20 cellular contexts compared by ENCODE assay signal in genomic region chr4:7841071-7841470, GRCh38.
DNase-seq lines count a peak whose midpoint lies in the region; ATAC-seq, FAIRE-seq and TF ChIP-seq lines count a peak whose summit lies in the region.
"Had no signal": no experiment of that assay in that cellular context is flagged by ENCODE, and none has a peak within 500 bp of the region (broad histone marks: within the 10 kb centered on the region; RNA-seq: fewer than 3 reads in every experiment).

No MANE protein-coding gene starts in this region.

- H3K27ac Mint-ChIP-seq in activated naive CD8-positive, alpha-beta T cell treated with anti-CD3 and anti-CD28 coated beads, Interleukin-2, amount 50 U/mL, for 24 hours = no peak overlapping the region

- TF ChIP-seq POLR2A in A549 (IDR thresholded peaks at IDR 0.05; ENCODE audit: low read length) (no peak), esophagus muscularis mucosa (IDR thresholded peaks at IDR 0.05; ENCODE audit: low read depth) (no peak)

- H3K23ac ChIP-seq in neuronal stem cell (ENCODE audit: low read depth, low read length, poor library complexity) = no peak overlapping the region

- 91% methylated on average over 5 of the region's 6 CpGs for WGBS in A549 (ENCODE audit: missing lambda C conversion rate)
- 94% methylated on average over 5 of the region's 6 CpGs for WGBS in esophagus muscularis mucosa
- WGBS in neuronal stem cell (ENCODE audit: extremely low coverage in 2 of 2, insufficient read length in 2 of 2, insufficient replicate concordance in 1 of 2), 2 donors = no CpG with 5 or more reads among the region's 6 CpGs

- H3F3A ChIP-seq in PC-9 (ENCODE audit: insufficient read depth, low read depth) = peaks cover 44% of the 10 kb centered on the region

- no peak overlapping the region for H2BK120ac ChIP-seq in neuronal stem cell (ENCODE audit: low read depth, low read length)

- no TSS peak for BruUV-seq in PC-9 (replicated peaks; lab: Mats Ljungman, UMichigan)

- POLR2A ChIA-PET in A549 (lab: Yijun Ruan, JAX) = no interaction called here
- POLR2A ChIA-PET in PC-9 (lab: Charles Lee; ENCODE audit: unreplicated experiment) = no interaction called here

- H3K9me3 Mint-ChIP-seq in activated naive CD8-positive, alpha-beta T cell treated with anti-CD3 and anti-CD28 coated beads, Interleukin-2, amount 50 U/mL, for 24 hours = no peaks in the 10 kb centered on the region

- H4K20me1 ChIP-seq in PC-9 (ENCODE audit: insufficient read depth) = no peaks in the 10 kb centered on the region

- no peak overlapping the region for H2BK15ac ChIP-seq in neuronal stem cell (ENCODE audit: low read length)

- H2BK5ac ChIP-seq in neuronal stem cell (ENCODE audit: low read length) = no peak overlapping the region

- ATAC-seq in A549 (no peak), HG03108 (IDR thresholded peaks at IDR 0.05; ENCODE audit: unreplicated experiment) (no peak)
- ATAC-seq in activated naive CD8-positive, alpha-beta T cell treated with anti-CD3 and anti-CD28 coated beads, Interleukin-2, amount 50 U/mL, for 24 hours = no peak

- no peak overlapping the region for H3K14ac ChIP-seq in neuronal stem cell (ENCODE audit: low read length)

- no peak overlapping the region for H3K4ac ChIP-seq in neuronal stem cell (ENCODE audit: low read length)

- H3K36me3 Mint-ChIP-seq in activated naive CD8-positive, alpha-beta T cell treated with anti-CD3 and anti-CD28 coated beads, Interleukin-2, amount 50 U/mL, for 24 hours (ENCODE audit: low read depth) = peaks cover 3% of the 10 kb centered on the region

- no peak for TF ChIP-seq RAD21 in A549 (conservative IDR thresholded peaks at IDR 0.05 in 1 of 2, IDR thresholded peaks at IDR 0.05 in 1 of 2)

- H3K4me1 ChIP-seq in A549 (peaks cover 78% of the 10 kb centered on the region), PC-9 (replicated peaks; ENCODE audit: insufficient read depth) (peaks cover 46% of the 10 kb centered on the region), esophagus muscularis mucosa (peaks cover 15 to 57% (median 54%) of the 10 kb centered on the region in 4 donors), neuronal stem cell (ENCODE audit: control insufficient read depth in 2 of 2, insufficient read depth in 1 of 2, low read depth in 1 of 2, low read length in 2 of 2) (peaks cover 0 to 4% of the 10 kb centered on the region in 2 donors)

- H3K9me2 ChIP-seq in PC-9 (ENCODE audit: insufficient read depth) = no peaks in the 10 kb centered on the region

- no peak overlapping the region for H3K4me3 Mint-ChIP-seq in activated naive CD8-positive, alpha-beta T cell treated with anti-CD3 and anti-CD28 coated beads, Interleukin-2, amount 50 U/mL, for 24 hours

- H3K4me3 ChIP-seq in A549 (no peak overlapping the region), PC-9 (no peak overlapping the region), esophagus muscularis mucosa (no peak overlapping the region), neuronal stem cell (ENCODE audit: low read length in 2 of 2) (no peak overlapping the region)
- H3K4me3 ChIP-seq: skin epidermis had no signal

- no peak overlapping the region for H3K9ac ChIP-seq in neuronal stem cell (ENCODE audit: low read depth, low read length, poor library complexity)

- H3K27me3 Mint-ChIP-seq in activated naive CD8-positive, alpha-beta T cell treated with anti-CD3 and anti-CD28 coated beads, Interleukin-2, amount 50 U/mL, for 24 hours = no peaks in the 10 kb centered on the region

- TF ChIP-seq EP300 in A549 (IDR thresholded peaks at IDR 0.05) = no peak
- TF ChIP-seq EP300 in esophagus muscularis mucosa (IDR thresholded peaks at IDR 0.05) = no peak

- intact Hi-C loops in PC-9 (cut with micrococcal nuclease; ENCODE audit: unreplicated experiment) (no loop called here), esophagus muscularis mucosa (cut with DNase I) (no loop called here)

- H3K36me3 ChIP-seq in PC-9 (ENCODE audit: low read depth) (peaks cover 6% of the 10 kb centered on the region; the same call in 1 of the 2 replicates), esophagus muscularis mucosa (peaks cover 0 to 31% (median 10%) of the 10 kb centered on the region in 4 donors), neuronal stem cell (replicated peaks in 1 of 2; ENCODE audit: control insufficient read depth in 2 of 2, insufficient read depth in 2 of 2, low read length in 2 of 2) (peaks cover 2 to 11% of the 10 kb centered on the region in 2 donors)

- H2AK5ac ChIP-seq in neuronal stem cell (ENCODE audit: low read depth, low read length) = peak overlapping the region; percentile 22

- H3K9me3 ChIP-seq in A549 = no peaks in the 10 kb centered on the region
- no peaks in the 10 kb centered on the region for H3K9me3 ChIP-seq in PC-9 (ENCODE audit: insufficient read depth, low read depth)
- no peaks in the 10 kb centered on the region for H3K9me3 ChIP-seq in esophagus muscularis mucosa
- H3K9me3 ChIP-seq in neuronal stem cell (replicated peaks in 1 of 2; ENCODE audit: control insufficient read depth in 2 of 2, insufficient read depth in 1 of 2, low read depth in 1 of 2, low read length in 2 of 2) = no peaks in the 10 kb centered on the region
- H3K9me3 ChIP-seq: Caco-2 had no signal

- FAIRE-seq in A549 (lab: Jason Lieb, UNC) = no peak
- FAIRE-seq: bronchial epithelial cell, G401.6, GM12892 had no signal

- CTCF ChIA-PET in A549 (lab: Yijun Ruan, JAX) (interaction anchor here (0.6 to 6.2 kb wide), 5 partner anchors 14 to 147 kb away, joined by 3 to 81 read pairs (median 4); no protein-coding TSS in a partner anchor), PC-9 (lab: Charles Lee) (interaction anchor here (0.5 to 0.9 kb wide), 2 partner anchors 39 to 82 kb away, joined by 6 to 10 read pairs; no protein-coding TSS in a partner anchor)

- peaks cover 17% of the 10 kb centered on the region for H3K4me1 Mint-ChIP-seq in activated naive CD8-positive, alpha-beta T cell treated with anti-CD3 and anti-CD28 coated beads, Interleukin-2, amount 50 U/mL, for 24 hours

- H2AFZ ChIP-seq in PC-9 (no peak overlapping the region), neuronal stem cell (ENCODE audit: low read length) (no peak overlapping the region)

- no peak overlapping the region for H4K91ac ChIP-seq in neuronal stem cell (ENCODE audit: low read depth, low read length, poor library complexity)

- H3K18ac ChIP-seq in neuronal stem cell (ENCODE audit: low read length) = peak overlapping the region; percentile 60

- H4K8ac ChIP-seq in neuronal stem cell (ENCODE audit: low read depth, low read length) = no peak overlapping the region

- peaks cover 48% of the 10 kb centered on the region for H3K79me2 ChIP-seq in PC-9 (ENCODE audit: low read depth)

- H3K27ac ChIP-seq in A549 = peak overlapping the region; percentile 93 to 94
- peak overlapping the region; percentile 96; the same call in 1 of the 2 replicates for H3K27ac ChIP-seq in PC-9
- peak overlapping the region; percentile 91 to 93 (median 92) for H3K27ac ChIP-seq in esophagus muscularis mucosa (replicated peaks in 1 of 4)
- H3K27ac ChIP-seq in neuronal stem cell (replicated peaks; ENCODE audit: low read length) = no peak overlapping the region

- H3K79me1 ChIP-seq in neuronal stem cell (ENCODE audit: low read depth, low read length) = no peaks in the 10 kb centered on the region

- DNase-seq in A549 (ENCODE audit: low read depth in 1 of 2, low spot score in 1 of 2) (no peak), PC-9 (no peak), esophagus muscularis mucosa (ENCODE audit: extremely low spot score) (no peak), neuronal stem cell (ENCODE audit: low spot score) (no peak), cerebellar cortex (ENCODE audit: low spot score) (no peak), SIG-M5 treated with dmso at 0.1 percent for 504 hours (lab: John Stamatoyannopoulos, UW; ENCODE audit: unreplicated experiment) (no peak)
- DNase-seq in activated naive CD8-positive, alpha-beta T cell treated with anti-CD3 and anti-CD28 coated beads, Interleukin-2, amount 50 U/mL, for 24 hours = no peak
- DNase-seq: activated CD4-positive, alpha-beta T cell treated with anti-CD3 and anti-CD28 coated beads for 1 hour; activated naive CD4-positive, alpha-beta T cell treated with anti-CD3 and anti-CD28 coated beads, Interleukin-2, amount 50 U/mL, for 16 hours; Caco-2; effector CD4-positive, alpha-beta T cell; foreskin fibroblast; HCEC 1CT; NCI-H1048; NCI-H774 had no signal

- H3K4me2 ChIP-seq in A549 (no peak overlapping the region), PC-9 (no peak overlapping the region), neuronal stem cell (ENCODE audit: insufficient read depth, low read length, poor library complexity, severe bottlenecking) (no peak overlapping the region)

- no peaks in the 10 kb centered on the region for H3K27me3 ChIP-seq in PC-9 (ENCODE audit: insufficient read depth, low read depth)
- H3K27me3 ChIP-seq in esophagus muscularis mucosa = no peaks in the 10 kb centered on the region
- no peaks in the 10 kb centered on the region for H3K27me3 ChIP-seq in neuronal stem cell (ENCODE audit: control insufficient read depth in 3 of 3, insufficient read depth in 3 of 3, low read depth in 1 of 3, low read length in 3 of 3)

- H2BK12ac ChIP-seq in neuronal stem cell (ENCODE audit: low read length) = no peak overlapping the region

- TF ChIP-seq CTCF in A549 (IDR thresholded peaks at IDR 0.05) (no peak), PC-9 (conservative IDR thresholded peaks at IDR 0.05) (no peak), esophagus muscularis mucosa (IDR thresholded peaks at IDR 0.05) (no peak)

TF ChIP-seq in A549, 52 proteins besides CTCF, POLR2A, EP300 and RAD21:
- TF ChIP-seq FOSB (CRISPR knock-in tag; IDR thresholded peaks at IDR 0.05) = no peak
- TF ChIP-seq, protein P1, sequence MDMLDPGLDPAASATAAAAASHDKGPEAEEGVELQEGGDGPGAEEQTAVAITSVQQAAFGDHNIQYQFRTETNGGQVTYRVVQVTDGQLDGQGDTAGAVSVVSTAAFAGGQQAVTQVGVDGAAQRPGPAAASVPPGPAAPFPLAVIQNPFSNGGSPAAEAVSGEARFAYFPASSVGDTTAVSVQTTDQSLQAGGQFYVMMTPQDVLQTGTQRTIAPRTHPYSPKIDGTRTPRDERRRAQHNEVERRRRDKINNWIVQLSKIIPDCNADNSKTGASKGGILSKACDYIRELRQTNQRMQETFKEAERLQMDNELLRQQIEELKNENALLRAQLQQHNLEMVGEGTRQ (IDR thresholded peaks at IDR 0.05) = no peak
- TF ChIP-seq CBX2 (IDR thresholded peaks at IDR 0.05; ENCODE audit: borderline replicate concordance, low read depth) = no peak
- TF ChIP-seq, protein P2, sequence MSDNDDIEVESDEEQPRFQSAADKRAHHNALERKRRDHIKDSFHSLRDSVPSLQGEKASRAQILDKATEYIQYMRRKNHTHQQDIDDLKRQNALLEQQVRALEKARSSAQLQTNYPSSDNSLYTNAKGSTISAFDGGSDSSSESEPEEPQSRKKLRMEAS (IDR thresholded peaks at IDR 0.05) = no peak
- no peak for TF ChIP-seq MYC (IDR thresholded peaks at IDR 0.05; ENCODE audit: borderline replicate concordance, low read length)
- no peak for TF ChIP-seq CEBPB (IDR thresholded peaks at IDR 0.05)
- no peak for TF ChIP-seq TFCP2L1 (CRISPR knock-in tag; IDR thresholded peaks at IDR 0.05)
- no peak for TF ChIP-seq MAFK (IDR thresholded peaks at IDR 0.05; ENCODE audit: partially characterized antibody)
